1 cellular context compared by ENCODE assay signal in the genomic region with DNA sequence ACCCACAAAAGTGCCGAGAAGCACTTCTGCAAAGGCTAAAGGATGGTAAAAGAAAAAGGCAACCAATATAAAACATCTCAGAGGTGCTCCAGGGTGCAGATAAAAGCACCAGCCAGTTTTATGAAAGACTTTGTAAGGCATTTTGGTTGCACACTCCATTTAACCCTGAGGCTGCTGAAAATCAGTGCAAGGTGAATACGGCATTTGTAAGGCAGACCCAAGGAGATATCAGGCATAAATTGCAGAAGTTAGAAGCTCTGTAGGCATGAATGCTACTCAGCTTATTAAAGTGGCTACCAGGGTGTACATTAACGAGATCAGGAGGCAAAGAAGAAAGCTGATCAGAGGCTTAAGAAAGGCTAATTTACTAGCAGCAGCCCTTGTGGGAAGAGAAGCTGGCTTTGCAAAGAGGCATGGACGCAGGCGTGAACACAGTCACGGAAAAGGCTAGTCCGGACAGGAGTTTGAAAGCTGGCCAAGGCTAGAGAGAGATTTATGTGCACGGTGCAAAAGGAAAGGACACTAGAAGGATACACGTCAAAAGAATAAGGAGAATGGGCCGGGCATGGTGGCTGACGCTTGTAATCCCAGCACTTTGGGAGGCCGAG.
TF ChIP-seq lines count a peak whose summit lies in the region.

No MANE protein-coding gene starts in this region.

TF ChIP-seq in HepG2, 621 proteins besides CTCF, POLR2A, EP300 and RAD21 (continued from another document):
- TF ChIP-seq, protein P1, sequence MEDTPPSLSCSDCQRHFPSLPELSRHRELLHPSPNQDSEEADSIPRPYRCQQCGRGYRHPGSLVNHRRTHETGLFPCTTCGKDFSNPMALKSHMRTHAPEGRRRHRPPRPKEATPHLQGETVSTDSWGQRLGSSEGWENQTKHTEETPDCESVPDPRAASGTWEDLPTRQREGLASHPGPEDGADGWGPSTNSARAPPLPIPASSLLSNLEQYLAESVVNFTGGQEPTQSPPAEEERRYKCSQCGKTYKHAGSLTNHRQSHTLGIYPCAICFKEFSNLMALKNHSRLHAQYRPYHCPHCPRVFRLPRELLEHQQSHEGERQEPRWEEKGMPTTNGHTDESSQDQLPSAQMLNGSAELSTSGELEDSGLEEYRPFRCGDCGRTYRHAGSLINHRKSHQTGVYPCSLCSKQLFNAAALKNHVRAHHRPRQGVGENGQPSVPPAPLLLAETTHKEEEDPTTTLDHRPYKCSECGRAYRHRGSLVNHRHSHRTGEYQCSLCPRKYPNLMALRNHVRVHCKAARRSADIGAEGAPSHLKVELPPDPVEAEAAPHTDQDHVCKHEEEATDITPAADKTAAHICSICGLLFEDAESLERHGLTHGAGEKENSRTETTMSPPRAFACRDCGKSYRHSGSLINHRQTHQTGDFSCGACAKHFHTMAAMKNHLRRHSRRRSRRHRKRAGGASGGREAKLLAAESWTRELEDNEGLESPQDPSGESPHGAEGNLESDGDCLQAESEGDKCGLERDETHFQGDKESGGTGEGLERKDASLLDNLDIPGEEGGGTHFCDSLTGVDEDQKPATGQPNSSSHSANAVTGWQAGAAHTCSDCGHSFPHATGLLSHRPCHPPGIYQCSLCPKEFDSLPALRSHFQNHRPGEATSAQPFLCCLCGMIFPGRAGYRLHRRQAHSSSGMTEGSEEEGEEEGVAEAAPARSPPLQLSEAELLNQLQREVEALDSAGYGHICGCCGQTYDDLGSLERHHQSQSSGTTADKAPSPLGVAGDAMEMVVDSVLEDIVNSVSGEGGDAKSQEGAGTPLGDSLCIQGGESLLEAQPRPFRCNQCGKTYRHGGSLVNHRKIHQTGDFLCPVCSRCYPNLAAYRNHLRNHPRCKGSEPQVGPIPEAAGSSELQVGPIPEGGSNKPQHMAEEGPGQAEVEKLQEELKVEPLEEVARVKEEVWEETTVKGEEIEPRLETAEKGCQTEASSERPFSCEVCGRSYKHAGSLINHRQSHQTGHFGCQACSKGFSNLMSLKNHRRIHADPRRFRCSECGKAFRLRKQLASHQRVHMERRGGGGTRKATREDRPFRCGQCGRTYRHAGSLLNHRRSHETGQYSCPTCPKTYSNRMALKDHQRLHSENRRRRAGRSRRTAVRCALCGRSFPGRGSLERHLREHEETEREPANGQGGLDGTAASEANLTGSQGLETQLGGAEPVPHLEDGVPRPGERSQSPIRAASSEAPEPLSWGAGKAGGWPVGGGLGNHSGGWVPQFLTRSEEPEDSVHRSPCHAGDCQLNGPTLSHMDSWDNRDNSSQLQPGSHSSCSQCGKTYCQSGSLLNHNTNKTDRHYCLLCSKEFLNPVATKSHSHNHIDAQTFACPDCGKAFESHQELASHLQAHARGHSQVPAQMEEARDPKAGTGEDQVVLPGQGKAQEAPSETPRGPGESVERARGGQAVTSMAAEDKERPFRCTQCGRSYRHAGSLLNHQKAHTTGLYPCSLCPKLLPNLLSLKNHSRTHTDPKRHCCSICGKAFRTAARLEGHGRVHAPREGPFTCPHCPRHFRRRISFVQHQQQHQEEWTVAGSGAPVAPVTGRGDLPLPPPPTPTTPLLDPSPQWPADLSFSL (CRISPR knock-in tag; IDR thresholded peaks at IDR 0.05), result no peak
- TF ChIP-seq, protein P2, sequence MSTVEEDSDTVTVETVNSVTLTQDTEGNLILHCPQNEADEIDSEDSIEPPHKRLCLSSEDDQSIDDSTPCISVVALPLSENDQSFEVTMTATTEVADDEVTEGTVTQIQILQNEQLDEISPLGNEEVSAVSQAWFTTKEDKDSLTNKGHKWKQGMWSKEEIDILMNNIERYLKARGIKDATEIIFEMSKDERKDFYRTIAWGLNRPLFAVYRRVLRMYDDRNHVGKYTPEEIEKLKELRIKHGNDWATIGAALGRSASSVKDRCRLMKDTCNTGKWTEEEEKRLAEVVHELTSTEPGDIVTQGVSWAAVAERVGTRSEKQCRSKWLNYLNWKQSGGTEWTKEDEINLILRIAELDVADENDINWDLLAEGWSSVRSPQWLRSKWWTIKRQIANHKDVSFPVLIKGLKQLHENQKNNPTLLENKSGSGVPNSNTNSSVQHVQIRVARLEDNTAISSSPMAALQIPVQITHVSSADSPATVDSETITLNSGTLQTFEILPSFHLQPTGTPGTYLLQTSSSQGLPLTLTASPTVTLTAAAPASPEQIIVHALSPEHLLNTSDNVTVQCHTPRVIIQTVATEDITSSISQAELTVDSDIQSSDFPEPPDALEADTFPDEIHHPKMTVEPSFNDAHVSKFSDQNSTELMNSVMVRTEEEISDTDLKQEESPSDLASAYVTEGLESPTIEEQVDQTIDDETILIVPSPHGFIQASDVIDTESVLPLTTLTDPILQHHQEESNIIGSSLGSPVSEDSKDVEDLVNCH (CRISPR knock-in tag; IDR thresholded peaks at IDR 0.05), result no peak
- no peak for TF ChIP-seq RAD51 (IDR thresholded peaks at IDR 0.05; ENCODE audit: borderline replicate concordance)
- TF ChIP-seq, protein P3, sequence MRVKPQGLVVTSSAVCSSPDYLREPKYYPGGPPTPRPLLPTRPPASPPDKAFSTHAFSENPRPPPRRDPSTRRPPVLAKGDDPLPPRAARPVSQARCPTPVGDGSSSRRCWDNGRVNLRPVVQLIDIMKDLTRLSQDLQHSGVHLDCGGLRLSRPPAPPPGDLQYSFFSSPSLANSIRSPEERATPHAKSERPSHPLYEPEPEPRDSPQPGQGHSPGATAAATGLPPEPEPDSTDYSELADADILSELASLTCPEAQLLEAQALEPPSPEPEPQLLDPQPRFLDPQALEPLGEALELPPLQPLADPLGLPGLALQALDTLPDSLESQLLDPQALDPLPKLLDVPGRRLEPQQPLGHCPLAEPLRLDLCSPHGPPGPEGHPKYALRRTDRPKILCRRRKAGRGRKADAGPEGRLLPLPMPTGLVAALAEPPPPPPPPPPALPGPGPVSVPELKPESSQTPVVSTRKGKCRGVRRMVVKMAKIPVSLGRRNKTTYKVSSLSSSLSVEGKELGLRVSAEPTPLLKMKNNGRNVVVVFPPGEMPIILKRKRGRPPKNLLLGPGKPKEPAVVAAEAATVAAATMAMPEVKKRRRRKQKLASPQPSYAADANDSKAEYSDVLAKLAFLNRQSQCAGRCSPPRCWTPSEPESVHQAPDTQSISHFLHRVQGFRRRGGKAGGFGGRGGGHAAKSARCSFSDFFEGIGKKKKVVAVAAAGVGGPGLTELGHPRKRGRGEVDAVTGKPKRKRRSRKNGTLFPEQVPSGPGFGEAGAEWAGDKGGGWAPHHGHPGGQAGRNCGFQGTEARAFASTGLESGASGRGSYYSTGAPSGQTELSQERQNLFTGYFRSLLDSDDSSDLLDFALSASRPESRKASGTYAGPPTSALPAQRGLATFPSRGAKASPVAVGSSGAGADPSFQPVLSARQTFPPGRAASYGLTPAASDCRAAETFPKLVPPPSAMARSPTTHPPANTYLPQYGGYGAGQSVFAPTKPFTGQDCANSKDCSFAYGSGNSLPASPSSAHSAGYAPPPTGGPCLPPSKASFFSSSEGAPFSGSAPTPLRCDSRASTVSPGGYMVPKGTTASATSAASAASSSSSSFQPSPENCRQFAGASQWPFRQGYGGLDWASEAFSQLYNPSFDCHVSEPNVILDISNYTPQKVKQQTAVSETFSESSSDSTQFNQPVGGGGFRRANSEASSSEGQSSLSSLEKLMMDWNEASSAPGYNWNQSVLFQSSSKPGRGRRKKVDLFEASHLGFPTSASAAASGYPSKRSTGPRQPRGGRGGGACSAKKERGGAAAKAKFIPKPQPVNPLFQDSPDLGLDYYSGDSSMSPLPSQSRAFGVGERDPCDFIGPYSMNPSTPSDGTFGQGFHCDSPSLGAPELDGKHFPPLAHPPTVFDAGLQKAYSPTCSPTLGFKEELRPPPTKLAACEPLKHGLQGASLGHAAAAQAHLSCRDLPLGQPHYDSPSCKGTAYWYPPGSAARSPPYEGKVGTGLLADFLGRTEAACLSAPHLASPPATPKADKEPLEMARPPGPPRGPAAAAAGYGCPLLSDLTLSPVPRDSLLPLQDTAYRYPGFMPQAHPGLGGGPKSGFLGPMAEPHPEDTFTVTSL (CRISPR knock-in tag; IDR thresholded peaks at IDR 0.05; ENCODE audit: borderline replicate concordance), result no peak
